20 cellular contexts compared by ENCODE assay signal in the genomic region with DNA sequence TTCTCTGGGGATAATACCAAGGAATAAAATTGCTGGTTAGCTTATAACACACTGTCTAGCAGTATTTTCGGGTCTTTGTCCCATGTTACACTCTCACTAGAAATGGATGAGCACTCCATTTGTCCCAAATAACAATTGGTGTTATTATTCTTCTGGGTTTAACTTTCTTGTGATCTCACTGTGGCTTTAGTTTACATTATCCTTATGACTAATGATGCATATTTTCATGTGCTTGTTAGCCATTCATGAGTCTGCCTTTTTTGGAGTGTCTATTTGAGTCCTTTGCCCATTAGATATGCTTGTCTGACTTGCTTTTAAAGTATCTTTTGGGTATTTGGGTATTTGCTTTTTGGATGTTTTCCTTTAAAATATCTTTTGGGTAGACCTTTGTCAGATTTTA.
DNase-seq lines count a peak whose midpoint lies in the region; ATAC-seq, FAIRE-seq and TF ChIP-seq lines count a peak whose summit lies in the region.
"Had no signal": no experiment of that assay in that cellular context is flagged by ENCODE, and none has a peak within 500 bp of the region (broad histone marks: within the 10 kb centered on the region; RNA-seq: fewer than 3 reads in every experiment).

No MANE protein-coding gene starts in this region.

- no peak for FAIRE-seq in pancreas (lab: Jason Lieb, UNC)
- FAIRE-seq: GM12878, GM18507, RCC 7860 had no signal

- H3K27me3 ChIP-seq in skeletal muscle satellite cell (ENCODE audit: control insufficient read depth, insufficient read depth, low read length) (no peaks in the 10 kb centered on the region), pancreas (no peaks in the 10 kb centered on the region)

- intact Hi-C loops in pancreas (cut with DNase I), result no loop called here

- no peak overlapping the region for H3K9ac ChIP-seq in skeletal muscle satellite cell (ENCODE audit: low read depth, low read length)

- in situ Hi-C loops in SK-MEL-5 (cut with HindIII; ENCODE audit: low pct_unique_long_range_greater_than_20kb, low sequenced_read_pairs), result no loop called here

- H3K4me3 Mint-ChIP-seq in stimulated activated naive B cell treated with anti-CD40 and anti-IgM and Interleukin-4, amounts not matched to agents 10 μg/mL and 1 μg/mL and 100 μg/mL, for 72 hours, result no peak overlapping the region

- peak overlapping the region; percentile 29 for H3K4me2 ChIP-seq in skeletal muscle satellite cell (ENCODE audit: low read length)

- no peaks in the 10 kb centered on the region for H3K36me3 Mint-ChIP-seq in stimulated activated naive B cell treated with anti-CD40 and anti-IgM and Interleukin-4, amounts not matched to agents 10 μg/mL and 1 μg/mL and 100 μg/mL, for 72 hours

- no peaks in the 10 kb centered on the region for H3K4me1 Mint-ChIP-seq in stimulated activated naive B cell treated with anti-CD40 and anti-IgM and Interleukin-4, amounts not matched to agents 10 μg/mL and 1 μg/mL and 100 μg/mL, for 72 hours

- no peak for TF ChIP-seq CTCF in epithelial cell of esophagus (IDR thresholded peaks at IDR 0.05; ENCODE audit: insufficient read depth, low read depth, low read length, missing control alignments)
- TF ChIP-seq CTCF in pancreas (IDR thresholded peaks at IDR 0.05), result no peak

- H3K36me3 ChIP-seq in skeletal muscle satellite cell (ENCODE audit: insufficient read depth, low read length) (no peaks in the 10 kb centered on the region), pancreas (no peaks in the 10 kb centered on the region)
- H3K36me3 ChIP-seq: HAP-1 had no signal

- H3K4me1 ChIP-seq in skeletal muscle satellite cell (ENCODE audit: control insufficient read depth, insufficient read depth, low read length) (peaks cover 10% of the 10 kb centered on the region), pancreas (no peaks in the 10 kb centered on the region)
- H3K4me1 ChIP-seq: HAP-1 had no signal

- no peak overlapping the region for H3K27ac ChIP-seq in pancreas
- H3K27ac ChIP-seq: C4-2B had no signal

- H3K9me3 ChIP-seq in skeletal muscle satellite cell (replicated peaks; ENCODE audit: low read length), result no peaks in the 10 kb centered on the region
- H3K9me3 ChIP-seq in pancreas, result no peaks in the 10 kb centered on the region
- H3K9me3 ChIP-seq: HAP-1 had no signal

- WGBS in pancreas, 2 donors, result 30 to 48% methylated on average over 1 of the region's 1 CpG

- no peak overlapping the region for H3K27ac Mint-ChIP-seq in stimulated activated naive B cell treated with anti-CD40 and anti-IgM and Interleukin-4, amounts not matched to agents 10 μg/mL and 1 μg/mL and 100 μg/mL, for 72 hours

- no peaks in the 10 kb centered on the region for H3K27me3 Mint-ChIP-seq in stimulated activated naive B cell treated with anti-CD40 and anti-IgM and Interleukin-4, amounts not matched to agents 10 μg/mL and 1 μg/mL and 100 μg/mL, for 72 hours

- ATAC-seq in pancreas, result no peak
- no peak for ATAC-seq in stimulated activated naive B cell treated with anti-CD40 and anti-IgM and Interleukin-4, amounts not matched to agents 10 μg/mL and 1 μg/mL and 100 μg/mL, for 72 hours (replicated peaks)
- ATAC-seq: GM12878 had no signal

- DNase-seq in ELR (ENCODE audit: low read depth), result peak; percentile 55
- DNase-seq in SK-MEL-5 (ENCODE audit: low read depth, low spot score), result peak; percentile 79
- DNase-seq in epithelial cell of esophagus (ENCODE audit: low read depth), result peak; percentile 42
- no peak for DNase-seq in pancreas
- no peak for DNase-seq in NK-92 (lab: John Stamatoyannopoulos, UW; ENCODE audit: unreplicated experiment)
- DNase-seq in stimulated activated naive B cell treated with anti-CD40 and anti-IgM and Interleukin-4, amounts not matched to agents 10 μg/mL and 1 μg/mL and 100 μg/mL, for 72 hours, result no peak
- DNase-seq: COR-L47, DMS153, KG1, MM.1S, NCI-H1105 treated with DMSO at 0.1 percent for 48 hours, NCI-H187 treated with DMSO at 0.1 percent for 48 hours, NCI-H510A treated with DMSO at 0.1 percent for 48 hours, SHP77 treated with DMSO at 0.1 percent for 48 hours had no signal

- peaks cover 0 to 2% of the 10 kb centered on the region in 2 donors for H3K9me3 Mint-ChIP-seq in stimulated activated naive B cell treated with anti-CD40 and anti-IgM and Interleukin-4, amounts not matched to agents 10 μg/mL and 1 μg/mL and 100 μg/mL, for 72 hours

- H3K4me3 ChIP-seq in epithelial cell of esophagus (ENCODE audit: low read length) (no peak overlapping the region), skeletal muscle satellite cell (ENCODE audit: low read length) (no peak overlapping the region), pancreas (no peak overlapping the region)
- H3K4me3 ChIP-seq: GM12878, HAP-1 had no signal

Comparison
In these comparisons a context has a peak if more than half of its experiments do, and no peak if none do; other contexts are left out.
1. DNase-seq: peak in ELR (single experiment), SK-MEL-5 (single experiment) and epithelial cell of esophagus (single experiment); none in pancreas (0 of 6), NK-92 (single experiment) and stimulated activated naive B cell treated with anti-CD40 and anti-IgM and Interleukin-4, amounts not matched to agents 10 μg/mL and 1 μg/mL and 100 μg/mL, for 72 hours (single experiment).